Comparison of ENCODE assay signal across 1 cellular context in genomic region chr19:19445911-19446361, GRCh38.
TF ChIP-seq lines count a peak whose summit lies in the region.

No MANE protein-coding gene starts in this region.

TF ChIP-seq in GM23338, 12 proteins besides CTCF, POLR2A, EP300 and RAD21 (continued from another document):
- TF ChIP-seq, protein P1, sequence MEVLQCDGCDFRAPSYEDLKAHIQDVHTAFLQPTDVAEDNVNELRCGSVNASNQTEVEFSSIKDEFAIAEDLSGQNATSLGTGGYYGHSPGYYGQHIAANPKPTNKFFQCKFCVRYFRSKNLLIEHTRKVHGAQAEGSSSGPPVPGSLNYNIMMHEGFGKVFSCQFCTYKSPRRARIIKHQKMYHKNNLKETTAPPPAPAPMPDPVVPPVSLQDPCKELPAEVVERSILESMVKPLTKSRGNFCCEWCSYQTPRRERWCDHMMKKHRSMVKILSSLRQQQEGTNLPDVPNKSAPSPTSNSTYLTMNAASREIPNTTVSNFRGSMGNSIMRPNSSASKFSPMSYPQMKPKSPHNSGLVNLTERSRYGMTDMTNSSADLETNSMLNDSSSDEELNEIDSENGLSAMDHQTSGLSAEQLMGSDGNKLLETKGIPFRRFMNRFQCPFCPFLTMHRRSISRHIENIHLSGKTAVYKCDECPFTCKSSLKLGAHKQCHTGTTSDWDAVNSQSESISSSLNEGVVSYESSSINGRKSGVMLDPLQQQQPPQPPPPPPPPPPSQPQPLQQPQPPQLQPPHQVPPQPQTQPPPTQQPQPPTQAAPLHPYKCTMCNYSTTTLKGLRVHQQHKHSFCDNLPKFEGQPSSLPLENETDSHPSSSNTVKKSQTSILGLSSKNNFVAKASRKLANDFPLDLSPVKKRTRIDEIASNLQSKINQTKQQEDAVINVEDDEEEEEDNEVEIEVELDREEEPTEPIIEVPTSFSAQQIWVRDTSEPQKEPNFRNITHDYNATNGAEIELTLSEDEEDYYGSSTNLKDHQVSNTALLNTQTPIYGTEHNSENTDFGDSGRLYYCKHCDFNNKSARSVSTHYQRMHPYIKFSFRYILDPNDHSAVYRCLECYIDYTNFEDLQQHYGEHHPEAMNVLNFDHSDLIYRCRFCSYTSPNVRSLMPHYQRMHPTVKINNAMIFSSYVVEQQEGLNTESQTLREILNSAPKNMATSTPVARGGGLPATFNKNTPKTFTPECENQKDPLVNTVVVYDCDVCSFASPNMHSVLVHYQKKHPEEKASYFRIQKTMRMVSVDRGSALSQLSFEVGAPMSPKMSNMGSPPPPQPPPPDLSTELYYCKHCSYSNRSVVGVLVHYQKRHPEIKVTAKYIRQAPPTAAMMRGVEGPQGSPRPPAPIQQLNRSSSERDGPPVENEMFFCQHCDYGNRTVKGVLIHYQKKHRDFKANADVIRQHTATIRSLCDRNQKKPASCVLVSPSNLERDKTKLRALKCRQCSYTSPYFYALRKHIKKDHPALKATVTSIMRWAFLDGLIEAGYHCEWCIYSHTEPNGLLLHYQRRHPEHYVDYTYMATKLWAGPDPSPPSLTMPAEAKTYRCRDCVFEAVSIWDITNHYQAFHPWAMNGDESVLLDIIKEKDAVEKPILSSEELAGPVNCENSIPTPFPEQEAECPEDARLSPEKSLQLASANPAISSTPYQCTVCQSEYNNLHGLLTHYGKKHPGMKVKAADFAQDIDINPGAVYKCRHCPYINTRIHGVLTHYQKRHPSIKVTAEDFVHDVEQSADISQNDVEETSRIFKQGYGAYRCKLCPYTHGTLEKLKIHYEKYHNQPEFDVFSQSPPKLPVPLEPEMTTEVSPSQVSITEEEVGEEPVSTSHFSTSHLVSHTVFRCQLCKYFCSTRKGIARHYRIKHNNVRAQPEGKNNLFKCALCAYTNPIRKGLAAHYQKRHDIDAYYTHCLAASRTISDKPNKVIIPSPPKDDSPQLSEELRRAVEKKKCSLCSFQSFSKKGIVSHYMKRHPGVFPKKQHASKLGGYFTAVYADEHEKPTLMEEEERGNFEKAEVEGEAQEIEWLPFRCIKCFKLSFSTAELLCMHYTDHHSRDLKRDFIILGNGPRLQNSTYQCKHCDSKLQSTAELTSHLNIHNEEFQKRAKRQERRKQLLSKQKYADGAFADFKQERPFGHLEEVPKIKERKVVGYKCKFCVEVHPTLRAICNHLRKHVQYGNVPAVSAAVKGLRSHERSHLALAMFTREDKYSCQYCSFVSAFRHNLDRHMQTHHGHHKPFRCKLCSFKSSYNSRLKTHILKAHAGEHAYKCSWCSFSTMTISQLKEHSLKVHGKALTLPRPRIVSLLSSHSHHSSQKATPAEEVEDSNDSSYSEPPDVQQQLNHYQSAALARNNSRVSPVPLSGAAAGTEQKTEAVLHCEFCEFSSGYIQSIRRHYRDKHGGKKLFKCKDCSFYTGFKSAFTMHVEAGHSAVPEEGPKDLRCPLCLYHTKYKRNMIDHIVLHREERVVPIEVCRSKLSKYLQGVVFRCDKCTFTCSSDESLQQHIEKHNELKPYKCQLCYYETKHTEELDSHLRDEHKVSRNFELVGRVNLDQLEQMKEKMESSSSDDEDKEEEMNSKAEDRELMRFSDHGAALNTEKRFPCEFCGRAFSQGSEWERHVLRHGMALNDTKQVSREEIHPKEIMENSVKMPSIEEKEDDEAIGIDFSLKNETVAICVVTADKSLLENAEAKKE (CRISPR knock-in tag; IDR thresholded peaks at IDR 0.05) = no peak
TF ChIP-seq in GM23338: peak in this region for 0.
